1 cellular context compared by ENCODE assay signal in the genomic region with DNA sequence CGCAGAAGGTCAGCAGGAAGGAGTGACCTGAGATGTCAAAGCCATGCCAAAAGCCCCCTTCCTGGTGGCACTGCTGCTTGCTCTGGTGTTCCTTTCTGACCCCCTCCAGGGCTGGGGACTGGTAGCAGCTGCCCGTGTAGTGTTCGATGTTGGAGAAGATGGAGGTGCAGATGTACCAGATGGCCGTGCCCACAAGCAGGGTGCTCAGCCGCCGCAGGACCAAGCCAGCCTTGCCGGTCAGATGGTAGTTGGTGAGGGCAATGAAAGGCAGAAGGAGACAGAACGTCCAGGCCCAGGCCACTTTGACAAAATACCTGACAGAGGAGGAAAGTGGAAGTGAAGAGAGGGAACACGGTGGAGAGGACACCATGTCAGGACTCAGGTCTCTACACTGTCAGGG.
TF ChIP-seq lines count a peak whose summit lies in the region.

No MANE protein-coding gene starts in this region.

TF ChIP-seq in HepG2, 621 proteins besides CTCF, POLR2A, EP300 and RAD21:
- TF ChIP-seq ZNF891 (CRISPR knock-in tag; IDR thresholded peaks at IDR 0.05) (0 out of 2 replicates have a peak, but pooled peaks have one; percentile 32), HOXA5 (CRISPR knock-in tag; IDR thresholded peaks at IDR 0.05) (no peak), CBX5 (CRISPR knock-in tag; IDR thresholded peaks at IDR 0.05; ENCODE audit: borderline replicate concordance) (no peak), NRL (CRISPR knock-in tag; IDR thresholded peaks at IDR 0.05; ENCODE audit: borderline replicate concordance) (0 out of 2 replicates have a peak, but pooled peaks have one; percentile 44), NFKB2 (CRISPR knock-in tag; IDR thresholded peaks at IDR 0.05; ENCODE audit: borderline replicate concordance) (no peak), LCORL (IDR thresholded peaks at IDR 0.05) (no peak), LCORL (CRISPR knock-in tag; IDR thresholded peaks at IDR 0.05) (no peak), ELF3 (CRISPR knock-in tag; IDR thresholded peaks at IDR 0.05) (no peak), ZNF781 (CRISPR knock-in tag; IDR thresholded peaks at IDR 0.05; ENCODE audit: borderline replicate concordance, not compliant biosample characterization) (no peak), POLR2AphosphoS2 (IDR thresholded peaks at IDR 0.05; ENCODE audit: low read depth, low read length) (no peak), MAF1 (CRISPR knock-in tag; IDR thresholded peaks at IDR 0.05; ENCODE audit: borderline replicate concordance) (no peak), RAD51 (IDR thresholded peaks at IDR 0.05; ENCODE audit: borderline replicate concordance) (no peak), KLF13 (CRISPR knock-in tag; IDR thresholded peaks at IDR 0.05) (0 out of 2 replicates have a peak, but pooled peaks have one; percentile 30), TBX2 (CRISPR knock-in tag; IDR thresholded peaks at IDR 0.05; ENCODE audit: borderline replicate concordance) (no peak), NCOA5 (CRISPR knock-in tag; IDR thresholded peaks at IDR 0.05) (no peak), FOXA3 (CRISPR knock-in tag; IDR thresholded peaks at IDR 0.05) (no peak), PCBP1 (IDR thresholded peaks at IDR 0.05; ENCODE audit: borderline replicate concordance, low read depth, low read length) (no peak), ZNF713 (CRISPR knock-in tag; IDR thresholded peaks at IDR 0.05) (no peak), ETV6 (CRISPR knock-in tag; conservative IDR thresholded peaks at IDR 0.05) (no peak)
- TF ChIP-seq, protein P1, sequence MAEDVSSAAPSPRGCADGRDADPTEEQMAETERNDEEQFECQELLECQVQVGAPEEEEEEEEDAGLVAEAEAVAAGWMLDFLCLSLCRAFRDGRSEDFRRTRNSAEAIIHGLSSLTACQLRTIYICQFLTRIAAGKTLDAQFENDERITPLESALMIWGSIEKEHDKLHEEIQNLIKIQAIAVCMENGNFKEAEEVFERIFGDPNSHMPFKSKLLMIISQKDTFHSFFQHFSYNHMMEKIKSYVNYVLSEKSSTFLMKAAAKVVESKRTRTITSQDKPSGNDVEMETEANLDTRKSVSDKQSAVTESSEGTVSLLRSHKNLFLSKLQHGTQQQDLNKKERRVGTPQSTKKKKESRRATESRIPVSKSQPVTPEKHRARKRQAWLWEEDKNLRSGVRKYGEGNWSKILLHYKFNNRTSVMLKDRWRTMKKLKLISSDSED (CRISPR knock-in tag; IDR thresholded peaks at IDR 0.05) = no peak
- TF ChIP-seq, protein P2, sequence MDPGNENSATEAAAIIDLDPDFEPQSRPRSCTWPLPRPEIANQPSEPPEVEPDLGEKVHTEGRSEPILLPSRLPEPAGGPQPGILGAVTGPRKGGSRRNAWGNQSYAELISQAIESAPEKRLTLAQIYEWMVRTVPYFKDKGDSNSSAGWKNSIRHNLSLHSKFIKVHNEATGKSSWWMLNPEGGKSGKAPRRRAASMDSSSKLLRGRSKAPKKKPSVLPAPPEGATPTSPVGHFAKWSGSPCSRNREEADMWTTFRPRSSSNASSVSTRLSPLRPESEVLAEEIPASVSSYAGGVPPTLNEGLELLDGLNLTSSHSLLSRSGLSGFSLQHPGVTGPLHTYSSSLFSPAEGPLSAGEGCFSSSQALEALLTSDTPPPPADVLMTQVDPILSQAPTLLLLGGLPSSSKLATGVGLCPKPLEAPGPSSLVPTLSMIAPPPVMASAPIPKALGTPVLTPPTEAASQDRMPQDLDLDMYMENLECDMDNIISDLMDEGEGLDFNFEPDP (CRISPR knock-in tag; conservative IDR thresholded peaks at IDR 0.05) = 0 out of 2 replicates have a peak, but pooled peaks have one; percentile 17
- TF ChIP-seq, protein P3, sequence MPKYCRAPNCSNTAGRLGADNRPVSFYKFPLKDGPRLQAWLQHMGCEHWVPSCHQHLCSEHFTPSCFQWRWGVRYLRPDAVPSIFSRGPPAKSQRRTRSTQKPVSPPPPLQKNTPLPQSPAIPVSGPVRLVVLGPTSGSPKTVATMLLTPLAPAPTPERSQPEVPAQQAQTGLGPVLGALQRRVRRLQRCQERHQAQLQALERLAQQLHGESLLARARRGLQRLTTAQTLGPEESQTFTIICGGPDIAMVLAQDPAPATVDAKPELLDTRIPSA (CRISPR knock-in tag; IDR thresholded peaks at IDR 0.05; ENCODE audit: borderline replicate concordance) = no peak
- TF ChIP-seq, protein P4, sequence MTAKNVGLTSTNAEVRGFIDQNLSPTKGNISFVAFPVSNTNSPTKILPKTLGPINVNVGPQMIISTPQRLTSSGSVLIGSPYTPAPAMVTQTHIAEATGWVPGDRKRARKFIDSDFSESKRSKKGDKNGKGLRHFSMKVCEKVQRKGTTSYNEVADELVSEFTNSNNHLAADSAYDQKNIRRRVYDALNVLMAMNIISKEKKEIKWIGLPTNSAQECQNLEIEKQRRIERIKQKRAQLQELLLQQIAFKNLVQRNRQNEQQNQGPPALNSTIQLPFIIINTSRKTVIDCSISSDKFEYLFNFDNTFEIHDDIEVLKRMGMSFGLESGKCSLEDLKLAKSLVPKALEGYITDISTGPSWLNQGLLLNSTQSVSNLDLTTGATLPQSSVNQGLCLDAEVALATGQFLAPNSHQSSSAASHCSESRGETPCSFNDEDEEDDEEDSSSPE (CRISPR knock-in tag; IDR thresholded peaks at IDR 0.05) = no peak
